13 cellular contexts compared by ENCODE assay signal in genomic region chr11:115606223-115607220, GRCh38.
DNase-seq lines count a peak whose midpoint lies in the region; ATAC-seq, FAIRE-seq and TF ChIP-seq lines count a peak whose summit lies in the region.
"Had no signal": no experiment of that assay in that cellular context is flagged by ENCODE, and none has a peak within 500 bp of the region (broad histone marks: within the 10 kb centered on the region; RNA-seq: fewer than 3 reads in every experiment).

No MANE protein-coding gene starts in this region.

- intact Hi-C loops in kidney (cut with DNase I): no loop called here

- peak overlapping the region; percentile 21; the same call in 1 of the 2 replicates for H3K4me3 ChIP-seq in BE2C (ENCODE audit: low read depth, low read length)
- H3K4me3 ChIP-seq in kidney (ENCODE audit: low read length in 2 of 2): no peak overlapping the region
- H3K4me3 ChIP-seq: skin epidermis, upper lobe of left lung had no signal

- H3K27ac Mint-ChIP-seq in nephron: peak overlapping the region in 2 of 3 experiments; percentile 23 to 29

- H3K36me3 ChIP-seq in BE2C: no peaks in the 10 kb centered on the region
- no peaks in the 10 kb centered on the region for H3K36me3 ChIP-seq in kidney (ENCODE audit: control insufficient read depth in 1 of 2, insufficient read depth in 2 of 2, low read length in 2 of 2)
- H3K36me3 ChIP-seq: upper lobe of left lung had no signal

- DNase-seq in BE2C (peak; percentile 87), NCI-H446 treated with DMSO at 0.1 percent for 48 hours (lab: John Stamatoyannopoulos, UW) (peak; percentile 57), dermis blood vessel endothelial cell (peak; percentile 40), HCEC 1CT (no peak), kidney glomerular epithelial cell (lab: John Stamatoyannopoulos, UW) (no peak), kidney (no peak)
- DNase-seq: MM.1S, T-helper 2 cell had no signal

- H3K4me1 Mint-ChIP-seq in nephron: peaks cover 36% of the 10 kb centered on the region

- H3K4me3 Mint-ChIP-seq in nephron: peak overlapping the region in 2 of 3 experiments; percentile 25 to 31

- H3K36me3 Mint-ChIP-seq in nephron (ENCODE audit: low read depth): no peaks in the 10 kb centered on the region

- no peak for ATAC-seq in GM21619 (IDR thresholded peaks at IDR 0.05; ENCODE audit: unreplicated experiment)

- no peak overlapping the region for H3K9ac ChIP-seq in kidney (ENCODE audit: low read length in 2 of 2)

- H3K4me1 ChIP-seq in BE2C (peaks cover 23% of the 10 kb centered on the region), kidney (ENCODE audit: control insufficient read depth in 1 of 2, insufficient read depth in 1 of 2, low read depth in 1 of 2, low read length in 2 of 2) (no peaks in the 10 kb centered on the region)

- TF ChIP-seq CTCF in BE2C (IDR thresholded peaks at IDR 0.05; ENCODE audit: low read depth, low read length) (no peak), nephron (IDR thresholded peaks at IDR 0.05; ENCODE audit: unreplicated experiment in 3 of 3) (no peak), kidney (IDR thresholded peaks at IDR 0.05; ENCODE audit: borderline replicate concordance, extremely low read depth, insufficient read depth) (no peak)

- H3K9me3 ChIP-seq in BE2C: no peaks in the 10 kb centered on the region
- no peaks in the 10 kb centered on the region for H3K9me3 ChIP-seq in kidney (ENCODE audit: control insufficient read depth in 1 of 2, low read length in 2 of 2)
- H3K9me3 ChIP-seq: upper lobe of left lung had no signal

- H3K9me3 Mint-ChIP-seq in nephron: no peaks in the 10 kb centered on the region

- H3K27me3 ChIP-seq in BE2C: no peaks in the 10 kb centered on the region
- H3K27me3 ChIP-seq: upper lobe of left lung had no signal

- no peak overlapping the region for H3K27ac ChIP-seq in kidney (ENCODE audit: low read depth in 2 of 2, low read length in 2 of 2)
- H3K27ac ChIP-seq: HL-60, skin epidermis, upper lobe of left lung had no signal

- peaks cover 48% of the 10 kb centered on the region for H3K27me3 Mint-ChIP-seq in nephron (ENCODE audit: low read depth)

- FAIRE-seq in kidney (lab: Jason Lieb, UNC): no peak

Comparison
In these comparisons a context has a peak if more than half of its experiments do, and no peak if none do; other contexts are left out.
1. DNase-seq: peak in BE2C (single experiment), NCI-H446 treated with DMSO at 0.1 percent for 48 hours (single experiment) and dermis blood vessel endothelial cell (single experiment); none in HCEC 1CT (single experiment), kidney glomerular epithelial cell (single experiment) and kidney (single experiment).